Comparison of ENCODE assay signal across 8 cellular contexts in genomic region chr4:139554726-139555072, GRCh38. TPM values are rescaled to one million over a fixed set of nuclear protein-coding genes. Genes with fewer than 3 reads are reported as not detected.
DNase-seq lines count a peak whose midpoint lies in the region; ATAC-seq, FAIRE-seq and TF ChIP-seq lines count a peak whose summit lies in the region.

No MANE protein-coding gene starts in this region.

- no peak for TF ChIP-seq CTCF in A673 (conservative IDR thresholded peaks at IDR 0.05; ENCODE audit: low read depth, low read length)
- no peak for TF ChIP-seq CTCF in bronchial epithelial cell (IDR thresholded peaks at IDR 0.05; ENCODE audit: insufficient read depth, low read length, severe bottlenecking)

- FAIRE-seq in bronchial epithelial cell (lab: Jason Lieb, UNC): no peak

- H3K9ac ChIP-seq in HUES6 (ENCODE audit: low read length): peak overlapping the region; percentile 92

- H3K27ac ChIP-seq in A673 (ENCODE audit: low read depth, low read length, poor library complexity, severe bottlenecking) (peak overlapping the region; percentile 98), HUES6 (ENCODE audit: low read depth, low read length) (no peak overlapping the region), muscle layer of duodenum (ENCODE audit: low read length) (peak overlapping the region; percentile 91)

- DNase-seq in A673 (ENCODE audit: low spot score) (no peak), bronchial epithelial cell (ENCODE audit: low read depth) (no peak), NCI-H187 (lab: John Stamatoyannopoulos, UW) (no peak), sciatic nerve (ENCODE audit: low spot score) (no peak)
- no peak for DNase-seq in stimulated activated CD4-positive, alpha-beta T cell treated with anti-CD3 and anti-CD28 coated beads, Interleukin-2, amount 100 ng/mL, for 24 hours

- H3K4me3 ChIP-seq in A673 (ENCODE audit: low read depth, low read length, poor library complexity, severe bottlenecking): peak overlapping the region; percentile 88
- H3K4me3 ChIP-seq in HUES6 (ENCODE audit: low read depth, low read length): peak overlapping the region; percentile 83
- peak overlapping the region; percentile 83 for H3K4me3 ChIP-seq in bronchial epithelial cell (ENCODE audit: low read depth, low read length)
- peak overlapping the region; percentile 69 to 78 for H3K4me3 ChIP-seq in muscle layer of duodenum (ENCODE audit: low read depth in 1 of 2, low read length in 2 of 2)

- CTCF ChIA-PET in A673 (lab: Charles Lee): no interaction called here

- H3K27me3 ChIP-seq in A673 (replicated peaks; ENCODE audit: insufficient read depth, low read depth, low read length, poor library complexity): no peaks in the 10 kb centered on the region
- peaks cover 37% of the 10 kb centered on the region for H3K27me3 ChIP-seq in HUES6 (ENCODE audit: control insufficient read depth, insufficient read depth, low read length)
- H3K27me3 ChIP-seq in bronchial epithelial cell (ENCODE audit: control insufficient read depth, insufficient read depth, low read length): no peaks in the 10 kb centered on the region
- H3K27me3 ChIP-seq in muscle layer of duodenum (ENCODE audit: low read depth, low read length): no peaks in the 10 kb centered on the region

- H3K4me1 ChIP-seq in A673 (ENCODE audit: insufficient read depth, low read length, poor library complexity, severe bottlenecking) (peaks cover 74% of the 10 kb centered on the region), HUES6 (ENCODE audit: control insufficient read depth, insufficient read depth, low read length) (peaks cover 50% of the 10 kb centered on the region), muscle layer of duodenum (ENCODE audit: control insufficient read depth in 1 of 2, insufficient read depth in 2 of 2, low read length in 2 of 2) (peaks cover 19 to 55% of the 10 kb centered on the region in 2 donors)

- ATAC-seq in HG03571 (IDR thresholded peaks at IDR 0.05; ENCODE audit: unreplicated experiment): no peak
- ATAC-seq in sciatic nerve: no peak

- intact Hi-C loops in A673 (cut with micrococcal nuclease; ENCODE audit: unreplicated experiment) (loop anchor here (10.0 kb wide), 1 partner anchor 60 kb away; no protein-coding TSS in a partner anchor), sciatic nerve (cut with DNase I) (loop anchor here (5.0 kb wide), 1 partner anchor 1923 kb away; no protein-coding TSS in a partner anchor)

- H3K36me3 ChIP-seq in A673 (ENCODE audit: insufficient read depth, low read length, poor library complexity, severe bottlenecking) (no peaks in the 10 kb centered on the region), HUES6 (ENCODE audit: control insufficient read depth, insufficient read depth, low read length) (no peaks in the 10 kb centered on the region), bronchial epithelial cell (ENCODE audit: control insufficient read depth, insufficient read depth, low read length) (no peaks in the 10 kb centered on the region), muscle layer of duodenum (ENCODE audit: control insufficient read depth in 1 of 2, insufficient read depth in 2 of 2, low read length in 2 of 2) (no peaks in the 10 kb centered on the region)

- POLR2A ChIA-PET in A673 (lab: Charles Lee; ENCODE audit: low non-redundant PET): interaction anchor here (0.6 kb wide), 1 partner anchor 1310 kb away, joined by 3 read pairs; no protein-coding TSS in a partner anchor

- BruUV-seq in A673 (replicated peaks; lab: Mats Ljungman, UMichigan): no TSS peak

- no peaks in the 10 kb centered on the region for H3K9me3 ChIP-seq in A673 (ENCODE audit: low read depth, low read length, poor library complexity, severe bottlenecking)
- H3K9me3 ChIP-seq in HUES6 (ENCODE audit: control insufficient read depth, insufficient read depth, low read depth, low read length): no peaks in the 10 kb centered on the region
- no peaks in the 10 kb centered on the region for H3K9me3 ChIP-seq in muscle layer of duodenum (ENCODE audit: control insufficient read depth in 1 of 2, low read length in 2 of 2)

RNA-seq across cellular contexts. Expression of gene SETD7, which starts 1.3 kb away (rescaled TPM):
- 52.8 and 54.6 TPM in 2 replicates for total RNA-seq in A673 (2021)
- 45.0 and 56.7 TPM in 2 replicates for total RNA-seq in bronchial epithelial cell
- 56.9 TPM for total RNA-seq in sciatic nerve
